ENCODE assay signal across 10 cellular contexts in genomic region chr2:12502759-12503158, GRCh38.
DNase-seq lines count a peak whose midpoint lies in the region; ATAC-seq, FAIRE-seq and TF ChIP-seq lines count a peak whose summit lies in the region.
"Had no signal": no experiment of that assay in that cellular context is flagged by ENCODE, and none has a peak within 500 bp of the region (broad histone marks: within the 10 kb centered on the region; RNA-seq: fewer than 3 reads in every experiment).

No MANE protein-coding gene starts in this region.

- in situ Hi-C loops in G401 (cut with HindIII; ENCODE audit: low sequenced_read_pairs) (no loop called here), HepG2 (cut with HindIII; ENCODE audit: extremely low pct_ligation_motif_present, low pct_unique_long_range_greater_than_20kb) (no loop called here)

- H3K9me2 ChIP-seq in Loucy (replicated peaks; ENCODE audit: low read depth, low read length), result no peaks in the 10 kb centered on the region

- CTCF ChIA-PET in CD4-positive, alpha-beta T cell (lab: Charles Lee), result interaction anchor here (3.4 kb wide), 1 partner anchor 215 kb away, joined by 10 read pairs; the partner anchor contains the start of gene TRIB2
- CTCF ChIA-PET in HepG2 (lab: Yijun Ruan, JAX; ENCODE audit: low intra/inter-chr PET ratio, low total read pairs), result no interaction called here

- no TSS peak for BruUV-seq in HepG2 (replicated peaks; lab: Mats Ljungman, UMichigan)

- TF ChIP-seq POLR2A in HepG2 (IDR thresholded peaks at IDR 0.05; ENCODE audit: insufficient read depth in 1 of 2, low read depth in 2 of 2, low read length in 2 of 2), result no peak

- no peak for TF ChIP-seq CTCF in CD4-positive, alpha-beta T cell (IDR thresholded peaks at IDR 0.05)
- no peak for TF ChIP-seq CTCF in Loucy (conservative IDR thresholded peaks at IDR 0.05; ENCODE audit: low read length)
- no peak for TF ChIP-seq CTCF in HepG2 (CRISPR knock-in tag; IDR thresholded peaks at IDR 0.05)

- peak overlapping the region; percentile 6 for H3K4me2 ChIP-seq in Loucy (ENCODE audit: low read depth, low read length, poor library complexity, severe bottlenecking)
- H3K4me2 ChIP-seq in HepG2 (ENCODE audit: low read depth, low read length), result no peak overlapping the region

- H2AFZ ChIP-seq in Loucy (ENCODE audit: low read length) (peak overlapping the region; percentile 12; the same call in 1 of the 2 replicates), HepG2 (ENCODE audit: low read length) (no peak overlapping the region)
- H2AFZ ChIP-seq: parathyroid adenoma had no signal

- no peaks in the 10 kb centered on the region for H3K27me3 Mint-ChIP-seq in CD4-positive, alpha-beta T cell
- H3K27me3 Mint-ChIP-seq in activated T-cell treated with anti-CD3 and anti-CD28 coated beads, Interleukin-2, amount 50 U/mL, for 72 hours (ENCODE audit: low read depth), result peaks cover 9% of the 10 kb centered on the region

- TF ChIP-seq EP300 in HepG2 (IDR thresholded peaks at IDR 0.05; ENCODE audit: low read depth in 2 of 2, low read length in 2 of 2) (no peak), HepG2 (CRISPR knock-in tag; IDR thresholded peaks at IDR 0.05; ENCODE audit: borderline replicate concordance) (no peak)

- WGBS in aorta, 2 donors, result 92% methylated on average over 6 of the region's 6 CpGs
- 10% methylated on average over 6 of the region's 6 CpGs for WGBS in HepG2 (ENCODE audit: low lambda C conversion rate)

- H3K4me1 Mint-ChIP-seq in CD4-positive, alpha-beta T cell (ENCODE audit: low read depth), result peaks cover 100% of the 10 kb centered on the region
- H3K4me1 Mint-ChIP-seq in activated T-cell treated with anti-CD3 and anti-CD28 coated beads, Interleukin-2, amount 50 U/mL, for 72 hours (ENCODE audit: low read depth), result peaks cover 96% of the 10 kb centered on the region

- POLR2A ChIA-PET in CD4-positive, alpha-beta T cell (lab: Charles Lee), result interaction anchor here (1.2 to 2.8 kb wide), 3 partner anchors 11 to 215 kb away, joined by 3 to 14 read pairs (median 10); partner anchors contain the start of gene TRIB2
- POLR2A ChIA-PET in HepG2 (lab: Yijun Ruan, JAX), result no interaction called here

- no peaks in the 10 kb centered on the region for H3K36me3 ChIP-seq in Loucy (ENCODE audit: insufficient read depth, low read length)
- H3K36me3 ChIP-seq in aorta (ENCODE audit: control insufficient read depth in 1 of 2, insufficient read depth in 2 of 2, low read length in 1 of 2), result no peaks in the 10 kb centered on the region
- no peaks in the 10 kb centered on the region for H3K36me3 ChIP-seq in HepG2 (replicated peaks in 1 of 2; ENCODE audit: control insufficient read depth in 1 of 2, insufficient read depth in 2 of 2, low read length in 2 of 2)

- no peak for ATAC-seq in CD4-positive, alpha-beta T cell (ENCODE audit: poor library complexity)
- ATAC-seq in activated T-cell treated with anti-CD3 and anti-CD28 coated beads, Interleukin-2, amount 50 U/mL, for 72 hours (replicated peaks in 1 of 2), result peak; percentile 49 to 54
- ATAC-seq in aorta (ENCODE audit: low FRiP score) (no peak), HepG2 (no peak)

- no peak for TF ChIP-seq RAD21 in HepG2 (CRISPR knock-in tag; IDR thresholded peaks at IDR 0.05)

- peak overlapping the region; percentile 57 for H3K4me3 Mint-ChIP-seq in CD4-positive, alpha-beta T cell
- H3K4me3 Mint-ChIP-seq in activated T-cell treated with anti-CD3 and anti-CD28 coated beads, Interleukin-2, amount 50 U/mL, for 72 hours, result peak overlapping the region; percentile 41 to 51

- H3K27me3 ChIP-seq in CD4-positive, alpha-beta T cell (ENCODE audit: control insufficient read depth, insufficient read depth, low read length), result no peaks in the 10 kb centered on the region
- H3K27me3 ChIP-seq in Loucy (ENCODE audit: insufficient read depth, low read length, poor library complexity, severe bottlenecking), result no peaks in the 10 kb centered on the region
- peaks cover 0 to 1% of the 10 kb centered on the region in 2 donors for H3K27me3 ChIP-seq in aorta (ENCODE audit: control insufficient read depth in 1 of 2, insufficient read depth in 2 of 2, low read length in 1 of 2)
- H3K27me3 ChIP-seq in HepG2 (ENCODE audit: control insufficient read depth in 1 of 2, insufficient read depth in 2 of 2, low read length in 2 of 2), result no peaks in the 10 kb centered on the region

- H3K79me2 ChIP-seq in Loucy (ENCODE audit: insufficient read depth, low read length), result no peaks in the 10 kb centered on the region
- no peaks in the 10 kb centered on the region for H3K79me2 ChIP-seq in HepG2 (ENCODE audit: insufficient read depth, low read length)
- H3K79me2 ChIP-seq: parathyroid adenoma had no signal

- peak in 1 of 10 experiments; percentile 11 for DNase-seq in CD4-positive, alpha-beta T cell
- DNase-seq in activated T-cell treated with anti-CD3 and anti-CD28 coated beads, Interleukin-2, amount 50 U/mL, for 72 hours, result peak; percentile 53 to 60
- DNase-seq in skeletal muscle cell (ENCODE audit: low read depth), result peak; percentile 40
- DNase-seq in G401 (ENCODE audit: low spot score), result no peak
- no peak for DNase-seq in iPS-NIHi11 (ENCODE audit: low spot score)
- DNase-seq in aorta, result no peak
- no peak for DNase-seq in HepG2 (ENCODE audit: low spot score)

- no peaks in the 10 kb centered on the region for H3K9me3 Mint-ChIP-seq in CD4-positive, alpha-beta T cell
- peaks cover 0 to 2% of the 10 kb centered on the region in 2 donors for H3K9me3 Mint-ChIP-seq in activated T-cell treated with anti-CD3 and anti-CD28 coated beads, Interleukin-2, amount 50 U/mL, for 72 hours

- H3K27ac ChIP-seq in CD4-positive, alpha-beta T cell (ENCODE audit: low read depth, low read length), result peak overlapping the region; percentile 46
- H3K27ac ChIP-seq in aorta (ENCODE audit: low read depth in 1 of 2, low read length in 2 of 2) (no peak overlapping the region), HepG2 (ENCODE audit: extremely low read length, insufficient read depth, low read length) (no peak overlapping the region)
- H3K27ac ChIP-seq: parathyroid adenoma had no signal

- no peaks in the 10 kb centered on the region; the same call in 1 of the 2 replicates for H3F3A ChIP-seq in Loucy (ENCODE audit: low read depth)

- H3K4me1 ChIP-seq in Loucy (ENCODE audit: insufficient read depth, low read length, poor library complexity, severe bottlenecking) (peaks cover 96% of the 10 kb centered on the region), aorta (ENCODE audit: control insufficient read depth in 1 of 2, insufficient read depth in 2 of 2, low read length in 2 of 2) (peaks cover 0 to 3% of the 10 kb centered on the region in 2 donors), HepG2 (ENCODE audit: insufficient read depth, low read length) (no peaks in the 10 kb centered on the region)
- H3K4me1 ChIP-seq: parathyroid adenoma had no signal

- peak overlapping the region; percentile 80 for H3K27ac Mint-ChIP-seq in CD4-positive, alpha-beta T cell
- peak overlapping the region; percentile 9 for H3K27ac Mint-ChIP-seq in activated T-cell treated with anti-CD3 and anti-CD28 coated beads, Interleukin-2, amount 50 U/mL, for 72 hours

- H3K36me3 Mint-ChIP-seq in CD4-positive, alpha-beta T cell (ENCODE audit: low read depth), result no peaks in the 10 kb centered on the region
- H3K36me3 Mint-ChIP-seq in activated T-cell treated with anti-CD3 and anti-CD28 coated beads, Interleukin-2, amount 50 U/mL, for 72 hours (ENCODE audit: insufficient read depth in 2 of 2), result no peaks in the 10 kb centered on the region

- FAIRE-seq in HepG2 (lab: Jason Lieb, UNC), result no peak
- FAIRE-seq: TTC549 had no signal

- intact Hi-C loops in CD4-positive, alpha-beta T cell (cut with DNase I, micrococcal nuclease), result loop anchor here (5.0 kb wide), 1 partner anchor 215 kb away; the partner anchor contains the start of gene TRIB2 (in 2 of the 2)
- intact Hi-C loops in aorta (cut with DNase I), result no loop called here
- intact Hi-C loops in HepG2 (cut with micrococcal nuclease; ENCODE audit: unreplicated experiment), result no loop called here

- H4K20me1 ChIP-seq in Loucy (ENCODE audit: insufficient read depth, low read length, poor library complexity, severe bottlenecking) (no peaks in the 10 kb centered on the region), HepG2 (ENCODE audit: insufficient read depth, low read length) (no peaks in the 10 kb centered on the region)

- H3K9me3 ChIP-seq in CD4-positive, alpha-beta T cell (ENCODE audit: control insufficient read depth, low read length), result no peaks in the 10 kb centered on the region
- H3K9me3 ChIP-seq in Loucy (ENCODE audit: insufficient read depth, low read depth, low read length) (no peaks in the 10 kb centered on the region), aorta (ENCODE audit: control insufficient read depth, low read length) (no peaks in the 10 kb centered on the region), HepG2 (ENCODE audit: low read length) (no peaks in the 10 kb centered on the region)

- H3K9ac ChIP-seq in Loucy (ENCODE audit: low read depth, low read length, poor library complexity, severe bottlenecking), result no peak overlapping the region
- H3K9ac ChIP-seq in HepG2 (ENCODE audit: insufficient read depth, low read depth, low read length), result no peak overlapping the region
- H3K9ac ChIP-seq: parathyroid adenoma had no signal

- H3K4me3 ChIP-seq in Loucy (ENCODE audit: low read length, poor library complexity, severe bottlenecking) (no peak overlapping the region), skeletal muscle cell (ENCODE audit: low read depth, low read length) (no peak overlapping the region), aorta (ENCODE audit: low read length in 2 of 2) (no peak overlapping the region), HepG2 (replicated peaks in 1 of 3; ENCODE audit: insufficient read depth in 1 of 3, low read depth in 2 of 3, low read length in 3 of 3) (no peak overlapping the region)

TF ChIP-seq in HepG2, 621 proteins besides CTCF, POLR2A, EP300 and RAD21 (continues in another document):
- no peak for TF ChIP-seq ZNF589 (CRISPR knock-in tag; conservative IDR thresholded peaks at IDR 0.05)
- TF ChIP-seq E2F5 (CRISPR knock-in tag; conservative IDR thresholded peaks at IDR 0.05), result no peak
- TF ChIP-seq ZFX (CRISPR knock-in tag; IDR thresholded peaks at IDR 0.05; ENCODE audit: low read depth), result no peak

Comparison
In these comparisons a context has a peak if more than half of its experiments do, and no peak if none do; other contexts are left out.
1. ATAC-seq: peak in activated T-cell treated with anti-CD3 and anti-CD28 coated beads, Interleukin-2, amount 50 U/mL, for 72 hours (2 of 2); none in CD4-positive, alpha-beta T cell (single experiment), aorta (single experiment) and HepG2 (single experiment).
2. DNase-seq: peak in activated T-cell treated with anti-CD3 and anti-CD28 coated beads, Interleukin-2, amount 50 U/mL, for 72 hours (2 of 2) and skeletal muscle cell (single experiment); none in G401 (single experiment), iPS-NIHi11 (single experiment), aorta (0 of 2) and HepG2 (single experiment).
3. intact Hi-C loops: an anchor here in CD4-positive, alpha-beta T cell (5.0 kb wide); none called in aorta and HepG2.